In genomic region chr4:88159137-88159725, GRCh38 we compare ENCODE assay signal across 8 cellular contexts. TPM values are rescaled to one million over a fixed set of nuclear protein-coding genes. Genes with fewer than 3 reads are reported as not detected.
A peak's percentile ranks its signal among the peaks of the same experiment; 100 is the strongest.
DNase-seq lines count a peak whose midpoint lies in the region; ATAC-seq and TF ChIP-seq lines count a peak whose summit lies in the region.

No MANE protein-coding gene starts in this region.

- H3K9ac ChIP-seq in iPS-18a (ENCODE audit: low read length) (no peak overlapping the region), smooth muscle cell (ENCODE audit: low read depth) (peak overlapping the region; percentile 60)

- H3F3A ChIP-seq in smooth muscle cell (ENCODE audit: low read depth): peaks cover 6% of the 10 kb centered on the region

- H2AFZ ChIP-seq in smooth muscle cell (ENCODE audit: low read depth): peak overlapping the region; percentile 91

- H3K9me3 ChIP-seq in iPS-18a (ENCODE audit: control insufficient read depth, low read depth, low read length) (no peaks in the 10 kb centered on the region), smooth muscle cell (replicated peaks; ENCODE audit: low read depth) (no peaks in the 10 kb centered on the region)

- H3K36me3 ChIP-seq in iPS-18a (ENCODE audit: control insufficient read depth, low read depth, low read length) (no peaks in the 10 kb centered on the region), smooth muscle cell (ENCODE audit: low read depth) (no peaks in the 10 kb centered on the region)

- H3K27ac ChIP-seq in iPS-18a (ENCODE audit: low read length) (no peak overlapping the region), smooth muscle cell (ENCODE audit: low read depth) (no peak overlapping the region)

- H3K36me3 Mint-ChIP-seq in activated CD4-positive, alpha-beta T cell treated with anti-CD3 and anti-CD28 coated beads, Interleukin-2, amount 10 ng/mL, durations not matched to agents 24 days and 14 days (ENCODE audit: low read depth): no peaks in the 10 kb centered on the region
- H3K36me3 Mint-ChIP-seq in activated naive CD8-positive, alpha-beta T cell treated with anti-CD3 and anti-CD28 coated beads for 36 hours: no peaks in the 10 kb centered on the region

- H3K4me1 ChIP-seq in iPS-18a (ENCODE audit: control insufficient read depth, low read depth, low read length): peaks cover 26% of the 10 kb centered on the region
- peaks cover 11% of the 10 kb centered on the region for H3K4me1 ChIP-seq in smooth muscle cell (ENCODE audit: low read depth)

- peak overlapping the region; percentile 85 for H3K4me3 Mint-ChIP-seq in activated CD4-positive, alpha-beta T cell treated with anti-CD3 and anti-CD28 coated beads, Interleukin-2, amount 10 ng/mL, durations not matched to agents 24 days and 14 days
- H3K4me3 Mint-ChIP-seq in activated naive CD8-positive, alpha-beta T cell treated with anti-CD3 and anti-CD28 coated beads for 36 hours: peak overlapping the region; percentile 77

- TF ChIP-seq CTCF in smooth muscle cell (IDR thresholded peaks at IDR 0.05; ENCODE audit: borderline replicate concordance, insufficient read depth, poor library complexity, severe bottlenecking): no peak

- peak; percentile 37 for ATAC-seq in HG03159 (IDR thresholded peaks at IDR 0.05; ENCODE audit: unreplicated experiment)
- ATAC-seq in GM18861 (IDR thresholded peaks at IDR 0.05; ENCODE audit: unreplicated experiment): no peak

- intact Hi-C loops in activated CD4-positive, alpha-beta T cell treated with anti-CD3 and anti-CD28 coated beads, Interleukin-2, amount 10 ng/mL, durations not matched to agents 24 days and 14 days (cut with micrococcal nuclease): loop anchor here (2.0 to 10.0 kb wide), 6 partner anchors 123 to 646 kb away; partner anchors contain the start of genes HERC3, PKD2 and PPM1K

- H4K20me1 ChIP-seq in smooth muscle cell (ENCODE audit: low read depth): no peaks in the 10 kb centered on the region

- H3K27ac Mint-ChIP-seq in activated CD4-positive, alpha-beta T cell treated with anti-CD3 and anti-CD28 coated beads, Interleukin-2, amount 10 ng/mL, durations not matched to agents 24 days and 14 days: peak overlapping the region; percentile 50
- peak overlapping the region; percentile 79 for H3K27ac Mint-ChIP-seq in activated naive CD8-positive, alpha-beta T cell treated with anti-CD3 and anti-CD28 coated beads for 36 hours

- WGBS in smooth muscle cell (ENCODE audit: low lambda C conversion rate): 11% methylated on average over 19 of the region's 19 CpGs

- DNase-seq in activated CD4-positive, alpha-beta T cell treated with anti-CD3 and anti-CD28 coated beads, Interleukin-2, amount 10 ng/mL, durations not matched to agents 24 days and 14 days: no peak
- DNase-seq in activated CD4-positive, alpha-beta T cell treated with anti-CD3 and anti-CD28 coated beads, Interleukin-2, amount 50 U/mL, for 4 hours: no peak
- no peak for DNase-seq in activated naive CD8-positive, alpha-beta T cell treated with anti-CD3 and anti-CD28 coated beads for 36 hours
- peak; percentile 17 for DNase-seq in smooth muscle cell (lab: John Stamatoyannopoulos, UW; ENCODE audit: unreplicated experiment)
- no peak for DNase-seq in NCI-H1436 treated with DMSO at 0.1 percent for 48 hours (lab: John Stamatoyannopoulos, UW)

- peaks cover 34% of the 10 kb centered on the region for H3K27me3 ChIP-seq in iPS-18a (ENCODE audit: control insufficient read depth, insufficient read depth, low read length)
- no peaks in the 10 kb centered on the region for H3K27me3 ChIP-seq in smooth muscle cell (ENCODE audit: low read depth)

- H3K4me3 ChIP-seq in iPS-18a (ENCODE audit: low read length) (peak overlapping the region; percentile 58), smooth muscle cell (peak overlapping the region; percentile 64)

- H3K9me3 Mint-ChIP-seq in activated CD4-positive, alpha-beta T cell treated with anti-CD3 and anti-CD28 coated beads, Interleukin-2, amount 10 ng/mL, durations not matched to agents 24 days and 14 days: peaks cover 5% of the 10 kb centered on the region
- peaks cover 2% of the 10 kb centered on the region for H3K9me3 Mint-ChIP-seq in activated naive CD8-positive, alpha-beta T cell treated with anti-CD3 and anti-CD28 coated beads for 36 hours

- H3K79me2 ChIP-seq in smooth muscle cell (ENCODE audit: low read depth): no peaks in the 10 kb centered on the region

- peaks cover 23% of the 10 kb centered on the region for H3K27me3 Mint-ChIP-seq in activated CD4-positive, alpha-beta T cell treated with anti-CD3 and anti-CD28 coated beads, Interleukin-2, amount 10 ng/mL, durations not matched to agents 24 days and 14 days
- peaks cover 37% of the 10 kb centered on the region for H3K27me3 Mint-ChIP-seq in activated naive CD8-positive, alpha-beta T cell treated with anti-CD3 and anti-CD28 coated beads for 36 hours

- H3K4me1 Mint-ChIP-seq in activated CD4-positive, alpha-beta T cell treated with anti-CD3 and anti-CD28 coated beads, Interleukin-2, amount 10 ng/mL, durations not matched to agents 24 days and 14 days: peaks cover 14% of the 10 kb centered on the region
- H3K4me1 Mint-ChIP-seq in activated naive CD8-positive, alpha-beta T cell treated with anti-CD3 and anti-CD28 coated beads for 36 hours: peaks cover 15% of the 10 kb centered on the region

- peak overlapping the region; percentile 99 for H3K4me2 ChIP-seq in smooth muscle cell

RNA-seq across cellular contexts. Expression of gene ABCG2, which starts 0.8 kb away (rescaled TPM):
- total RNA-seq in activated CD4-positive, alpha-beta T cell treated with anti-CD3 and anti-CD28 coated beads, Interleukin-2, amount 10 ng/mL, durations not matched to agents 24 days and 14 days: 0.56 and 0.76 TPM in 2 replicates
- under 1 TPM; 0.66 to 0.78 TPM for total RNA-seq in activated naive CD8-positive, alpha-beta T cell treated with anti-CD3 and anti-CD28 coated beads for 36 hours
- total RNA-seq in smooth muscle cell: 1.0 and 2.5 TPM in 2 replicates
- 0.26 and 0.42 TPM in 2 replicates for polyA plus RNA-seq in smooth muscle cell
